ENCODE assay signal across 8 cellular contexts in genomic region chr1:154463512-154463990, GRCh38. TPM values are rescaled to one million over a fixed set of nuclear protein-coding genes. Genes with fewer than 3 reads are reported as not detected.
DNase-seq lines count a peak whose midpoint lies in the region; ATAC-seq and TF ChIP-seq lines count a peak whose summit lies in the region.

No MANE protein-coding gene starts in this region.

- H3K27me3 ChIP-seq in ascending aorta = no peaks in the 10 kb centered on the region

- intact Hi-C loops in CD14-positive monocyte (cut with micrococcal nuclease) (no loop called here), ascending aorta (cut with DNase I) (no loop called here), natural killer cell (cut with micrococcal nuclease) (no loop called here)

- H3K36me3 ChIP-seq in ascending aorta = peaks cover 7 to 17% of the 10 kb centered on the region in 2 donors

- CTCF ChIA-PET in T-cell (lab: Charles Lee) = interaction anchor here (0.6 to 1.5 kb wide), 7 partner anchors 16 to 200 kb away, joined by 3 to 5 read pairs (median 4); no protein-coding TSS in a partner anchor

- POLR2A ChIA-PET in T-cell (lab: Charles Lee) = interaction anchor here (0.6 kb wide), 3 partner anchors 30 to 556 kb away, joined by 3 to 7 read pairs (median 5); no protein-coding TSS in a partner anchor

- DNase-seq in CD14-positive monocyte (ENCODE audit: low spot score) (peak; percentile 59), T-cell (peak; percentile 46 to 76 (median 63)), ascending aorta (ENCODE audit: low spot score in 2 of 2) (no peak), natural killer cell (no peak), NCI-H226 (no peak), ecto neural progenitor cell (ENCODE audit: low spot score) (no peak), NCI-H774 (lab: John Stamatoyannopoulos, UW) (no peak), NOMO-1 treated with dmso at 0.1 percent for 144 hours (lab: John Stamatoyannopoulos, UW; ENCODE audit: unreplicated experiment) (no peak)

- H3K4me1 Mint-ChIP-seq in CD14-positive monocyte (peaks cover 46% of the 10 kb centered on the region), T-cell (peaks cover 82 to 83% (median 83%) of the 10 kb centered on the region in 3 donors), natural killer cell (peaks cover 9 to 13% of the 10 kb centered on the region in 2 donors)

- H3K27ac ChIP-seq in ascending aorta = peak overlapping the region; percentile 22 to 27

- H3K4me1 ChIP-seq in ascending aorta = peaks cover 0 to 2% of the 10 kb centered on the region in 2 donors

- H3K27me3 Mint-ChIP-seq in CD14-positive monocyte (ENCODE audit: low read depth in 3 of 3) = no peaks in the 10 kb centered on the region
- H3K27me3 Mint-ChIP-seq in T-cell = no peaks in the 10 kb centered on the region
- peaks cover 6 to 13% of the 10 kb centered on the region in 2 donors for H3K27me3 Mint-ChIP-seq in natural killer cell (ENCODE audit: low read depth in 2 of 2)

- no peaks in the 10 kb centered on the region for H3K9me3 Mint-ChIP-seq in CD14-positive monocyte
- no peaks in the 10 kb centered on the region for H3K9me3 Mint-ChIP-seq in T-cell
- no peaks in the 10 kb centered on the region for H3K9me3 Mint-ChIP-seq in natural killer cell

- H3K9me3 ChIP-seq in ascending aorta = no peaks in the 10 kb centered on the region

- H3K4me3 Mint-ChIP-seq in CD14-positive monocyte = peak overlapping the region in 1 of 2 donors; percentile 29
- peak overlapping the region; percentile 52 to 70 (median 57) for H3K4me3 Mint-ChIP-seq in T-cell
- H3K4me3 Mint-ChIP-seq in natural killer cell = peak overlapping the region; percentile 35

- H3K27ac Mint-ChIP-seq in CD14-positive monocyte (peak overlapping the region; percentile 2 to 93 (median 51)), T-cell (peak overlapping the region; percentile 94 to 96), natural killer cell (peak overlapping the region in 1 of 2 donors; percentile 71)

- H3K36me3 Mint-ChIP-seq in CD14-positive monocyte (peaks cover 73 to 87% of the 10 kb centered on the region in 2 donors), T-cell (peaks cover 12% of the 10 kb centered on the region), natural killer cell (no peaks in the 10 kb centered on the region)

- no peak overlapping the region for H3K4me3 ChIP-seq in ascending aorta

- TF ChIP-seq CTCF in CD14-positive monocyte (IDR thresholded peaks at IDR 0.05) (no peak), ascending aorta (IDR thresholded peaks at IDR 0.05) (no peak), natural killer cell (IDR thresholded peaks at IDR 0.05) (no peak)

- peak; percentile 80 to 85 (median 82) for ATAC-seq in T-cell (replicated peaks in 1 of 4)
- ATAC-seq in natural killer cell = peak; percentile 76 to 78 (median 77)

RNA-seq across cellular contexts. Expression of gene TDRD10, which starts 38.5 kb away (rescaled TPM):
- not detected for polyA plus RNA-seq in CD14-positive monocyte
- total RNA-seq in T-cell = not detected
- 4.6 TPM for total RNA-seq in ascending aorta
- under 1 TPM in 1 of 3 donors, not detected in 2; 0.38 TPM for total RNA-seq in natural killer cell

RNA-seq across cellular contexts. Expression of gene SHE, which starts 38.7 kb away (rescaled TPM):
- not detected for polyA plus RNA-seq in CD14-positive monocyte
- total RNA-seq in T-cell = under 1 TPM in 3 of 5 donors, not detected in 2; 0.06 to 0.07 (median 0.06) TPM
- total RNA-seq in ascending aorta = 107 TPM
- total RNA-seq in natural killer cell = under 1 TPM in 2 of 3 donors, not detected in 1; 0.10 to 0.14 TPM

RNA-seq across cellular contexts. Expression of gene IL6R, which starts 58.4 kb away (rescaled TPM):
- polyA plus RNA-seq in CD14-positive monocyte = 10 to 100 TPM; 56.4 to 81.7 TPM
- 10 to 100 TPM; 76.0 to 87.9 (median 80.8) TPM for total RNA-seq in T-cell
- 6.7 TPM for total RNA-seq in ascending aorta
- 10 to 100 TPM in 1 of 3 donors, 1 to 10 TPM in 2; 2.0 to 10.6 (median 3.8) TPM for total RNA-seq in natural killer cell

Comparison
In these comparisons a context has a peak if more than half of its experiments do, and no peak if none do; other contexts are left out.
1. DNase-seq: peak in CD14-positive monocyte (single experiment) and T-cell (34 of 34); none in ascending aorta (0 of 2), natural killer cell (single experiment), NCI-H226 (single experiment), ecto neural progenitor cell (single experiment), NCI-H774 (single experiment) and NOMO-1 treated with dmso at 0.1 percent for 144 hours (single experiment).
2. RNA of gene SHE, which starts 38.7 kb away (total RNA-seq): 107 TPM in ascending aorta (single experiment); 0.10 to 0.14 TPM in natural killer cell and 0.06 to 0.07 TPM in T-cell; every median in the first group is over 10 times any median in the second.